33 cellular contexts compared by ENCODE assay signal in genomic region chr9:136152543-136152866, GRCh38. TPM values are rescaled to one million over a fixed set of nuclear protein-coding genes. Genes with fewer than 3 reads are reported as not detected.
"Had no signal": no experiment of that assay in that cellular context is flagged by ENCODE, and none has a peak within 500 bp of the region (broad histone marks: within the 10 kb centered on the region; RNA-seq: fewer than 3 reads in every experiment).

No MANE protein-coding gene starts in this region.

- DNase-seq: activated CD4-positive, alpha-beta T cell treated with anti-CD3 and anti-CD28 coated beads for 4 hours; activated CD4-positive, alpha-beta T cell treated with anti-CD3 and anti-CD28 coated beads, Interleukin-2, amount 50 U/mL, for 4 hours; activated CD8-positive, alpha-beta memory T cell treated with anti-CD3 and anti-CD28 coated beads, Interleukin-2, amount 50 U/mL, for 4 hours; activated gamma-delta T cell; activated T-cell treated with anti-CD3 and anti-CD28 coated beads, Interleukin-2, amount 50 U/mL, for 1 hour; anterior cingulate cortex; body of pancreas; cortex of kidney; effector memory CD8-positive, alpha-beta T cell; erythroblast; gastrocnemius medialis; hippocampal formation; left cardiac atrium; naive B cell; occipital lobe; psoas muscle; spleen; stimulated activated naive CD4-positive, alpha-beta T cell treated with Interleukin-2 at 50 U/mL for 16 hours; T-cell had no signal

- H3K9me3 ChIP-seq: body of pancreas, gastrocnemius medialis, psoas muscle, right atrium auricular region, spleen, tibial nerve had no signal

- H3K4me3 Mint-ChIP-seq: activated naive CD8-positive, alpha-beta T cell; activated T-helper 1 cell treated with anti-CD3 and anti-CD28 coated beads, Interleukin-12 subunit alpha, Interleukin-12 subunit beta, Interleukin-2, Interleukin-4 antibody, amounts not matched to agents 30 ng/mL and 10 ng/mL and 1 ng/mL, durations not matched to agents 14 hours and 24 hours and 36 hours; effector memory CD8-positive, alpha-beta T cell; mesothelial cell of epicardium; T-cell; T-helper 2 cell treated with Interferon-gamma antibody and Interleukin-4, amounts not matched to agents 5 μg/mL and 100 μg/mL, for 36 hours had no signal

- H3K36me3 Mint-ChIP-seq: activated naive CD8-positive, alpha-beta T cell; mesothelial cell of epicardium; naive B cell; T-cell had no signal

- H3K27ac ChIP-seq: body of pancreas, gastrocnemius medialis, parathyroid adenoma, psoas muscle, right atrium auricular region, spleen, tibial nerve had no signal

- H3K9ac ChIP-seq: parathyroid adenoma had no signal

- H3K79me2 ChIP-seq: parathyroid adenoma had no signal

- H3K9me3 Mint-ChIP-seq: activated T-helper 1 cell treated with anti-CD3 and anti-CD28 coated beads, Interleukin-12 subunit alpha, Interleukin-12 subunit beta, Interleukin-2, Interleukin-4 antibody, amounts not matched to agents 30 ng/mL and 10 ng/mL and 1 ng/mL, durations not matched to agents 14 hours and 24 hours and 36 hours; effector memory CD8-positive, alpha-beta T cell; mesothelial cell of epicardium; naive B cell; T-cell; T-helper 2 cell treated with Interferon-gamma antibody and Interleukin-4, amounts not matched to agents 5 μg/mL and 100 μg/mL, for 36 hours had no signal

- H3K4me1 ChIP-seq: body of pancreas, gastrocnemius medialis, parathyroid adenoma, psoas muscle, right atrium auricular region had no signal

- H3K36me3 ChIP-seq: gastrocnemius medialis, right atrium auricular region, spleen, tibial nerve had no signal

- H2AFZ ChIP-seq: parathyroid adenoma had no signal

- ATAC-seq: body of pancreas; effector memory CD8-positive, alpha-beta T cell; gastrocnemius medialis; left cardiac atrium; psoas muscle; T-cell had no signal

- H3K4me3 ChIP-seq: body of pancreas, gastrocnemius medialis, psoas muscle, right atrium auricular region, spleen, tibial nerve had no signal

- H3K4me1 Mint-ChIP-seq: naive B cell, T-cell had no signal

- H3K27ac Mint-ChIP-seq: activated naive CD8-positive, alpha-beta T cell; activated T-helper 1 cell treated with anti-CD3 and anti-CD28 coated beads, Interleukin-12 subunit alpha, Interleukin-12 subunit beta, Interleukin-2, Interleukin-4 antibody, amounts not matched to agents 30 ng/mL and 10 ng/mL and 1 ng/mL, durations not matched to agents 14 hours and 24 hours and 36 hours; effector memory CD8-positive, alpha-beta T cell; mesothelial cell of epicardium; naive B cell; T-cell; T-helper 2 cell treated with Interferon-gamma antibody and Interleukin-4, amounts not matched to agents 5 μg/mL and 100 μg/mL, for 36 hours had no signal

- FAIRE-seq: keratinocyte had no signal

- H3K27me3 ChIP-seq: body of pancreas, right atrium auricular region had no signal

RNA-seq across cellular contexts. Expression of gene LHX3, which starts 52.4 kb away (rescaled TPM):
- total RNA-seq: activated CD8-positive, alpha-beta memory T cell treated with anti-CD3 and anti-CD28 coated beads for 36 hours; activated T-helper 1 cell treated with anti-CD3 and anti-CD28 coated beads, Interleukin-12 subunit alpha, Interleukin-12 subunit beta, Interleukin-2, Interleukin-4 antibody, amounts not matched to agents 30 ng/mL and 10 ng/mL and 1 ng/mL, durations not matched to agents 14 hours and 24 hours and 36 hours; body of pancreas; cardiac septum; chondrocyte; gastrocnemius medialis; left cardiac atrium; liver; mesothelial cell of epicardium; occipital lobe; psoas muscle; spleen; tibial nerve; ureter had no signal
- polyA plus RNA-seq: keratinocyte, liver, neural cell, psoas muscle, spleen had no signal
